ENCODE assay signal across 28 cellular contexts in the genomic region with DNA sequence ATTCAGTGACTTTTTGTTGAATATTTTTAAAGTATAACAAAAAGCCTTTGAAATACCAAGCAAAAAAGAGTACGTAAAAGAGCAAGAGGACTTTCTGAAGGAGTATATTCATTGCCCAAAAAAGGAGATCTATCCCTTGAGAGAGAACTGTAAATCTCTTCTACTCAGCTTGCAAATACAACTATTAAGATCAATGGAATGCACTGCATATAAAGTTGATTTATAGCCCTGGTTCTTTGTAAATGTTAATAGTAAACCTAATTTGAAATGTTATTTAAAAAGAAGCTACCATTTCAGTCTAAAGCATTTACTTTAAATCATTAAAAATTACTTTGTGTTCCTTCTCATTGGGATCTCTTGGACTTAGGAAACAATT.
DNase-seq lines count a peak whose midpoint lies in the region; ATAC-seq and TF ChIP-seq lines count a peak whose summit lies in the region.
"Had no signal": no experiment of that assay in that cellular context is flagged by ENCODE, and none has a peak within 500 bp of the region (broad histone marks: within the 10 kb centered on the region; RNA-seq: fewer than 3 reads in every experiment).

No MANE protein-coding gene starts in this region.

- H3K36me3 ChIP-seq in SK-N-SH (replicated peaks in 1 of 2; ENCODE audit: control insufficient read depth in 1 of 2, insufficient read depth in 2 of 2, low read length in 1 of 2) = no peaks in the 10 kb centered on the region
- no peaks in the 10 kb centered on the region for H3K36me3 ChIP-seq in iPS-20b (ENCODE audit: insufficient read depth, low read depth, low read length)
- H3K36me3 ChIP-seq: brain microvascular endothelial cell, SJCRH30, vagina had no signal

- H3K9ac ChIP-seq in SK-N-SH = no peak overlapping the region
- H3K9ac ChIP-seq in iPS-20b (ENCODE audit: low read depth, low read length) = 0 out of 2 replicates have a peak overlapping the region, but pooled peaks have one; percentile 1

- POLR2A ChIA-PET in SK-N-SH (lab: Yijun Ruan, JAX) = no interaction called here

- H4K20me1 ChIP-seq in SK-N-SH (ENCODE audit: insufficient read depth) = no peaks in the 10 kb centered on the region

- DNase-seq in GM04504 (ENCODE audit: low read depth) (peak; percentile 50), SK-N-SH (no peak), skeletal muscle cell (ENCODE audit: low read depth) (peak; percentile 62), caudate nucleus (lab: John Stamatoyannopoulos, UW) (no peak)
- DNase-seq in activated T-cell treated with anti-CD3 and anti-CD28 coated beads, Interleukin-2, amount 50 U/mL, for 4 hours = no peak
- DNase-seq: ACHN; activated CD4-positive, alpha-beta T cell treated with anti-CD3 and anti-CD28 coated beads for 4 hours; activated CD8-positive, alpha-beta memory T cell treated with anti-CD3 and anti-CD28 coated beads for 24 hours; activated T-cell treated with anti-CD3 and anti-CD28 coated beads, Interleukin-2, amount 50 U/mL, for 1 hour; brain microvascular endothelial cell; C1 segment of cervical spinal cord; DMS79 treated with DMSO at 0.1 percent for 48 hours; effector memory CD8-positive, alpha-beta T cell; Karpas-422; NCI-H1694 treated with DMSO at 0.1 percent for 48 hours; NCI-H526 treated with DMSO at 0.1 percent for 48 hours; psoas muscle; SJCRH30; stimulated activated CD4-positive, alpha-beta T cell treated with anti-CD3 and anti-CD28 coated beads, Interleukin-12 subunit alpha, Interleukin-12 subunit beta, amount 100 ng/mL, for 4 hours; stimulated activated CD4-positive, alpha-beta T cell treated with anti-CD3 and anti-CD28 coated beads, Interleukin-4, amount 100 ng/mL, for 4 hours; stimulated activated naive CD4-positive, alpha-beta T cell; T-helper 17 cell had no signal

- H3K4me2 ChIP-seq in SK-N-SH = no peak overlapping the region

- CTCF ChIA-PET in SK-N-SH (lab: Yijun Ruan, JAX) = interaction anchor here (0.8 to 2.9 kb wide), 4 partner anchors 17 to 71 kb away, joined by 3 to 14 read pairs (median 4); no protein-coding TSS in a partner anchor

- H3K9me3 ChIP-seq in SK-N-SH (no peaks in the 10 kb centered on the region), iPS-20b (ENCODE audit: insufficient read depth, low read depth, low read length) (no peaks in the 10 kb centered on the region)
- H3K9me3 ChIP-seq: psoas muscle, SJCRH30, vagina had no signal

- ATAC-seq in HG03280 (IDR thresholded peaks at IDR 0.05; ENCODE audit: unreplicated experiment) (no peak), HG02588 (IDR thresholded peaks at IDR 0.05; ENCODE audit: unreplicated experiment) (no peak)
- no peak for ATAC-seq in activated T-cell treated with anti-CD3 and anti-CD28 coated beads, Interleukin-2, amount 50 U/mL, for 4 hours
- ATAC-seq: effector memory CD8-positive, alpha-beta T cell; esophagus mucosa; psoas muscle; T-helper 17 cell had no signal

- H3K27me3 ChIP-seq in SK-N-SH (ENCODE audit: insufficient read depth) (no peaks in the 10 kb centered on the region), iPS-20b (ENCODE audit: insufficient read depth, low read length) (no peaks in the 10 kb centered on the region)
- H3K27me3 ChIP-seq: brain microvascular endothelial cell, SJCRH30, vagina had no signal

- H3K4me1 ChIP-seq in SK-N-SH (ENCODE audit: control insufficient read depth in 1 of 2, insufficient read depth in 2 of 2, low read depth in 1 of 2, low read length in 1 of 2) (peaks cover 0 to 3% of the 10 kb centered on the region in 2 experiments; a peak in 2 of 4 replicates), iPS-20b (ENCODE audit: insufficient read depth, low read length) (peaks cover 10% of the 10 kb centered on the region; the same call in 1 of the 2 replicates)
- H3K4me1 ChIP-seq: psoas muscle, SJCRH30, vagina had no signal

- H2AFZ ChIP-seq in SK-N-SH (ENCODE audit: low read depth) = no peak overlapping the region

- no peak for TF ChIP-seq EP300 in SK-N-SH (IDR thresholded peaks at IDR 0.05; ENCODE audit: borderline replicate concordance in 1 of 2, low read depth in 1 of 2, low read length in 1 of 2)

- no peak overlapping the region for H3K4me3 ChIP-seq in SK-N-SH (ENCODE audit: low read depth in 2 of 2, low read length in 1 of 2)
- no peak overlapping the region for H3K4me3 ChIP-seq in iPS-20b (ENCODE audit: low read length)
- no peak overlapping the region for H3K4me3 ChIP-seq in skeletal muscle cell (ENCODE audit: low read depth, low read length)
- H3K4me3 ChIP-seq: lung, psoas muscle, SJCRH30, vagina had no signal

- H3K4me1 Mint-ChIP-seq in activated T-cell treated with anti-CD3 and anti-CD28 coated beads, Interleukin-2, amount 50 U/mL, for 4 hours (ENCODE audit: low read depth) = no peaks in the 10 kb centered on the region
- H3K4me1 Mint-ChIP-seq: T-helper 17 cell had no signal

- TF ChIP-seq RAD21 in SK-N-SH (IDR thresholded peaks at IDR 0.05; ENCODE audit: low read length) = no peak

- H3K4me3 Mint-ChIP-seq in activated T-cell treated with anti-CD3 and anti-CD28 coated beads, Interleukin-2, amount 50 U/mL, for 4 hours = no peak overlapping the region
- H3K4me3 Mint-ChIP-seq: effector memory CD8-positive, alpha-beta T cell; T-helper 17 cell had no signal

- H3K9me2 ChIP-seq in SK-N-SH = no peaks in the 10 kb centered on the region

- H3K36me3 Mint-ChIP-seq in activated T-cell treated with anti-CD3 and anti-CD28 coated beads, Interleukin-2, amount 50 U/mL, for 4 hours (ENCODE audit: insufficient read depth) = no peaks in the 10 kb centered on the region

- H3K9me3 Mint-ChIP-seq in activated T-cell treated with anti-CD3 and anti-CD28 coated beads, Interleukin-2, amount 50 U/mL, for 4 hours = no peaks in the 10 kb centered on the region
- H3K9me3 Mint-ChIP-seq: effector memory CD8-positive, alpha-beta T cell had no signal

- no peak for TF ChIP-seq CTCF in SK-N-SH (IDR thresholded peaks at IDR 0.05)

- no peaks in the 10 kb centered on the region for H3K79me2 ChIP-seq in SK-N-SH (ENCODE audit: insufficient read depth)

- H3F3A ChIP-seq in SK-N-SH (replicated peaks; ENCODE audit: insufficient read depth) = peaks cover 3% of the 10 kb centered on the region

- H3K27me3 Mint-ChIP-seq in activated T-cell treated with anti-CD3 and anti-CD28 coated beads, Interleukin-2, amount 50 U/mL, for 4 hours (ENCODE audit: low read depth) = peaks cover 3% of the 10 kb centered on the region
- H3K27me3 Mint-ChIP-seq: effector memory CD8-positive, alpha-beta T cell had no signal

- WGBS in SK-N-SH (ENCODE audit: low lambda C conversion rate) = 100% methylated on average over 1 of the region's 1 CpG

- no peak overlapping the region for H3K27ac ChIP-seq in SK-N-SH (ENCODE audit: low read depth in 2 of 2, low read length in 1 of 2)
- H3K27ac ChIP-seq in iPS-20b (ENCODE audit: low read length) = no peak overlapping the region
- no peak overlapping the region for H3K27ac ChIP-seq in caudate nucleus (ENCODE audit: low read depth, low read length)
- H3K27ac ChIP-seq: brain microvascular endothelial cell, psoas muscle, SJCRH30, vagina had no signal

TF ChIP-seq in SK-N-SH, 30 proteins besides CTCF, POLR2A, EP300 and RAD21:
- TF ChIP-seq TCF12 (IDR thresholded peaks at IDR 0.05) = no peak
- peak; percentile 33; the same call in 1 of the 2 replicates for TF ChIP-seq PBX3 (IDR thresholded peaks at IDR 0.05)

Comparison
In these comparisons a context has a peak if more than half of its experiments do, and no peak if none do; other contexts are left out.
1. DNase-seq: peak in GM04504 (single experiment) and skeletal muscle cell (single experiment); none in SK-N-SH (single experiment), activated T-cell treated with anti-CD3 and anti-CD28 coated beads, Interleukin-2, amount 50 U/mL, for 4 hours (single experiment) and caudate nucleus (0 of 61).